Comparison of ENCODE assay signal across 1 cellular context in the genomic region with DNA sequence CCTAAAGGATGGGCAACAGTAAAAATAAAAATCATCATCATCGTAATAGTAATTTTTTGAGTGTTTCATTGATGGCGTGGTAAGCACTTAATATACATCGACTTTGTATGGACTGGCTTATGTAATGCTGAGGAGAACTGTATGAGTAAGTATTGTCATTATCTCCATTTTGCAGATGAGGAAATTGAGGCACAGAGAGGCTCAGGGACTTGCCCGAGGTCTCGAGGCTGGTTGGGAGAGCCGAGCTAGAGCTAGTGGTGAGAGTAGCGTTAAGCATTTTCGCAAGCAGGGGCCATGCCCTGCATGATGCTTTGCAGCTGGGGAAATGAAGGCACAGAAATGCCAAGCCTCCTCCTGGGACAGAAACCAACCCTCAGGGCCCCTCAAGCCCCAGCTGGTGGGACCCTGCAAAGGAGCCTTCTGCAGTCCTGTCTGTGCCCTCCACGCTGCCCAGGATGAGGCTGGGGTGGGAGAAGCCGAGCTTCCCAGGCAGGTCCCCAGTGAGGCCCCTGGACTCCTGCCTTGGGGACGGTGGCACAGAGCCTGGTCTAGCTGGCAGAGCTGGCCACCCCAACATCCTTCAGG.
TF ChIP-seq lines count a peak whose summit lies in the region.

No MANE protein-coding gene starts in this region.

TF ChIP-seq in H1, 55 proteins besides CTCF, POLR2A, EP300 and RAD21 (continued from another document):
- TF ChIP-seq RNF2 (IDR thresholded peaks at IDR 0.05; ENCODE audit: borderline replicate concordance, low read depth, low read length, missing control alignments, poor library complexity, severe bottlenecking) (no peak), SP1 (IDR thresholded peaks at IDR 0.05; ENCODE audit: low read depth, low read length) (peak; percentile 26; the same call in 1 of the 2 replicates), TAF7 (optimal IDR thresholded peaks at IDR 0.05; ENCODE audit: borderline replicate concordance, low read depth, low read length) (peak; percentile 100), TBP (IDR thresholded peaks at IDR 0.05; ENCODE audit: low read depth, low read length) (peak; percentile 92)
